In the genomic region with DNA sequence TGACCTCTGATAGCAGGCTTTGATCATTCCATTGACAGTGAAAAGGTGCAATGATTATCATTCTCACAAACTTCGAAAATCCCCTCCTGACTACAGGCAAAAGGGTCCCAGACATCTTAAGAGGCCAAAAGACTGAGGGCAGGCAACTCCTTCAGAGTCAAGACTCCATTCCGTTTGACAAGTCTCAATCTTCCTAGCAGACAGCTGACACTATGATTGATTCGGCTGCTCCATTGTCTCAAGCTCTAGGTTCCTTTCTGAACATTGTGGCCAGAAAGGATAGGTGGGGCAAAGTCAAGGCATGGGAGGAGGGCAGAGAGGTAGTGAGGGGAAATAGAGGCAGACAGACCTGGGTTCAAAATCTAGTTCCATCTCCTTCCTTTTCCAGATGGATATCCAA, we compare ENCODE assay signal across 37 cellular contexts.
"Had no signal": no experiment of that assay in that cellular context is flagged by ENCODE, and none has a peak within 500 bp of the region (broad histone marks: within the 10 kb centered on the region; RNA-seq: fewer than 3 reads in every experiment).

No MANE protein-coding gene starts in this region.

- H3K4me3 Mint-ChIP-seq: activated B cell treated with CpG ODN at 0.5 μM for 24 hours; activated CD4-positive, alpha-beta memory T cell treated with anti-CD3 and anti-CD28 coated beads for 36 hours; activated CD4-positive, alpha-beta T cell treated with anti-CD3 and anti-CD28 coated beads, Interleukin-2, amount 10 ng/mL, durations not matched to agents 24 days and 14 days; activated CD8-positive, alpha-beta memory T cell treated with anti-CD3 and anti-CD28 coated beads, Interleukin-2, amount 10 ng/mL, durations not matched to agents 7 days and 5 days; activated CD8-positive, alpha-beta T cell treated with anti-CD3 and anti-CD28 coated beads, Interleukin-2, amount 10 ng/mL, durations not matched to agents 7 days and 5 days; activated naive CD4-positive, alpha-beta T cell treated with anti-CD3 and anti-CD28 coated beads, Interleukin-2, amount 10 ng/mL, durations not matched to agents 7 days and 5 days; activated naive CD4-positive, alpha-beta T cell treated with anti-CD3 and anti-CD28 coated beads, Interleukin-2, amount 50 U/mL, for 24 hours; activated naive CD8-positive, alpha-beta T cell; activated naive CD8-positive, alpha-beta T cell treated with anti-CD3 and anti-CD28 coated beads, Interleukin-2, amount 10 ng/mL, durations not matched to agents 7 days and 5 days; activated naive CD8-positive, alpha-beta T cell treated with anti-CD3 and anti-CD28 coated beads, Interleukin-2, amount 50 U/mL, for 24 hours; activated T-cell treated with anti-CD3 and anti-CD28 coated beads, Interleukin-2, amount 50 U/mL, for 24 hours; brain; central memory CD8-positive, alpha-beta T cell; T-helper 1 cell treated with Interleukin-12 subunit alpha and Interleukin-12 subunit beta and Interleukin-4 antibody, amounts not matched to agents 30 μg/mL and 1 μg/mL, for 36 hours; T-helper 2 cell treated with Interferon-gamma antibody and Interleukin-4, amounts not matched to agents 5 μg/mL and 100 μg/mL, for 36 hours had no signal

- H3K27ac Mint-ChIP-seq: activated B cell treated with CpG ODN at 0.5 μM for 24 hours; activated CD4-positive, alpha-beta memory T cell treated with anti-CD3 and anti-CD28 coated beads for 36 hours; activated CD4-positive, alpha-beta T cell treated with anti-CD3 and anti-CD28 coated beads, Interleukin-2, amount 10 ng/mL, durations not matched to agents 24 days and 14 days; activated CD8-positive, alpha-beta memory T cell treated with anti-CD3 and anti-CD28 coated beads, Interleukin-2, amount 10 ng/mL, durations not matched to agents 7 days and 5 days; activated CD8-positive, alpha-beta T cell treated with anti-CD3 and anti-CD28 coated beads, Interleukin-2, amount 10 ng/mL, durations not matched to agents 7 days and 5 days; activated naive CD4-positive, alpha-beta T cell treated with anti-CD3 and anti-CD28 coated beads, Interleukin-2, amount 10 ng/mL, durations not matched to agents 7 days and 5 days; activated naive CD4-positive, alpha-beta T cell treated with anti-CD3 and anti-CD28 coated beads, Interleukin-2, amount 50 U/mL, for 24 hours; activated naive CD8-positive, alpha-beta T cell; activated naive CD8-positive, alpha-beta T cell treated with anti-CD3 and anti-CD28 coated beads, Interleukin-2, amount 10 ng/mL, durations not matched to agents 7 days and 5 days; activated naive CD8-positive, alpha-beta T cell treated with anti-CD3 and anti-CD28 coated beads, Interleukin-2, amount 50 U/mL, for 24 hours; activated T-cell treated with anti-CD3 and anti-CD28 coated beads, Interleukin-2, amount 50 U/mL, for 24 hours; activated T-helper 2 cell treated with anti-CD3 and anti-CD28 coated beads, Interferon-gamma antibody, Interleukin-2, Interleukin-4, amounts not matched to agents 10 μg/mL and 5 μg/mL and 100 μg/mL, durations not matched to agents 14 hours and 24 hours and 36 hours; brain; T-helper 1 cell treated with Interleukin-12 subunit alpha and Interleukin-12 subunit beta and Interleukin-4 antibody, amounts not matched to agents 30 μg/mL and 1 μg/mL, for 36 hours; T-helper 2 cell treated with Interferon-gamma antibody and Interleukin-4, amounts not matched to agents 5 μg/mL and 100 μg/mL, for 36 hours had no signal

- ATAC-seq: activated CD8-positive, alpha-beta memory T cell treated with anti-CD3 and anti-CD28 coated beads, Interleukin-2, amount 10 ng/mL, durations not matched to agents 7 days and 5 days; activated CD8-positive, alpha-beta T cell treated with anti-CD3 and anti-CD28 coated beads, Interleukin-2, amount 10 ng/mL, durations not matched to agents 7 days and 5 days; activated naive CD8-positive, alpha-beta T cell treated with anti-CD3 and anti-CD28 coated beads, Interleukin-2, amount 50 U/mL, for 24 hours had no signal

- H3K4me1 ChIP-seq: ascending aorta had no signal

- H3K4me1 Mint-ChIP-seq: activated B cell treated with CpG ODN at 0.5 μM for 24 hours; activated CD4-positive, alpha-beta T cell treated with anti-CD3 and anti-CD28 coated beads, Interleukin-2, amount 10 ng/mL, durations not matched to agents 24 days and 14 days; activated CD8-positive, alpha-beta memory T cell treated with anti-CD3 and anti-CD28 coated beads, Interleukin-2, amount 10 ng/mL, durations not matched to agents 7 days and 5 days; activated naive CD4-positive, alpha-beta T cell treated with anti-CD3 and anti-CD28 coated beads, Interleukin-2, amount 10 ng/mL, durations not matched to agents 7 days and 5 days; activated naive CD4-positive, alpha-beta T cell treated with anti-CD3 and anti-CD28 coated beads, Interleukin-2, amount 50 U/mL, for 24 hours; activated naive CD8-positive, alpha-beta T cell treated with anti-CD3 and anti-CD28 coated beads, Interleukin-2, amount 10 ng/mL, durations not matched to agents 7 days and 5 days; activated naive CD8-positive, alpha-beta T cell treated with anti-CD3 and anti-CD28 coated beads, Interleukin-2, amount 50 U/mL, for 24 hours; brain; central memory CD8-positive, alpha-beta T cell had no signal

- H3K36me3 Mint-ChIP-seq: activated CD4-positive, alpha-beta memory T cell treated with anti-CD3 and anti-CD28 coated beads for 36 hours; activated CD8-positive, alpha-beta memory T cell treated with anti-CD3 and anti-CD28 coated beads, Interleukin-2, amount 10 ng/mL, durations not matched to agents 7 days and 5 days; activated naive CD4-positive, alpha-beta T cell treated with anti-CD3 and anti-CD28 coated beads, Interleukin-2, amount 10 ng/mL, durations not matched to agents 7 days and 5 days; activated naive CD4-positive, alpha-beta T cell treated with anti-CD3 and anti-CD28 coated beads, Interleukin-2, amount 50 U/mL, for 24 hours; activated naive CD8-positive, alpha-beta T cell; activated naive CD8-positive, alpha-beta T cell treated with anti-CD3 and anti-CD28 coated beads, Interleukin-2, amount 10 ng/mL, durations not matched to agents 7 days and 5 days; brain had no signal

- H3K27me3 ChIP-seq: ascending aorta, cardiac muscle cell had no signal

- H3K27ac ChIP-seq: ascending aorta, cardiac muscle cell, VCaP had no signal

- FAIRE-seq: bronchial epithelial cell, TTC549 had no signal

- H3K9me3 Mint-ChIP-seq: activated B cell treated with CpG ODN at 0.5 μM for 24 hours; activated CD4-positive, alpha-beta memory T cell treated with anti-CD3 and anti-CD28 coated beads for 36 hours; activated naive CD4-positive, alpha-beta T cell treated with anti-CD3 and anti-CD28 coated beads, Interleukin-2, amount 10 ng/mL, durations not matched to agents 7 days and 5 days; activated naive CD4-positive, alpha-beta T cell treated with anti-CD3 and anti-CD28 coated beads, Interleukin-2, amount 50 U/mL, for 24 hours; activated naive CD8-positive, alpha-beta T cell treated with anti-CD3 and anti-CD28 coated beads, Interleukin-2, amount 10 ng/mL, durations not matched to agents 7 days and 5 days; activated naive CD8-positive, alpha-beta T cell treated with anti-CD3 and anti-CD28 coated beads, Interleukin-2, amount 50 U/mL, for 24 hours; activated T-cell treated with anti-CD3 and anti-CD28 coated beads, Interleukin-2, amount 50 U/mL, for 24 hours; activated T-helper 2 cell treated with anti-CD3 and anti-CD28 coated beads, Interferon-gamma antibody, Interleukin-2, Interleukin-4, amounts not matched to agents 10 μg/mL and 5 μg/mL and 100 μg/mL, durations not matched to agents 14 hours and 24 hours and 36 hours; central memory CD8-positive, alpha-beta T cell; T-helper 1 cell treated with Interleukin-12 subunit alpha and Interleukin-12 subunit beta and Interleukin-4 antibody, amounts not matched to agents 30 μg/mL and 1 μg/mL, for 36 hours; T-helper 2 cell treated with Interferon-gamma antibody and Interleukin-4, amounts not matched to agents 5 μg/mL and 100 μg/mL, for 36 hours had no signal

- H3K4me3 ChIP-seq: ascending aorta, cardiac muscle cell had no signal

- H3K9me3 ChIP-seq: ascending aorta had no signal

- H3K27me3 Mint-ChIP-seq: activated CD8-positive, alpha-beta memory T cell treated with anti-CD3 and anti-CD28 coated beads, Interleukin-2, amount 10 ng/mL, durations not matched to agents 7 days and 5 days; activated naive CD4-positive, alpha-beta T cell treated with anti-CD3 and anti-CD28 coated beads, Interleukin-2, amount 50 U/mL, for 24 hours; activated naive CD8-positive, alpha-beta T cell treated with anti-CD3 and anti-CD28 coated beads, Interleukin-2, amount 10 ng/mL, durations not matched to agents 7 days and 5 days; central memory CD8-positive, alpha-beta T cell had no signal

- H3K36me3 ChIP-seq: ascending aorta, cardiac muscle cell had no signal

- DNase-seq: activated B cell treated with CpG ODN at 0.5 μM for 24 hours; activated CD4-positive, alpha-beta memory T cell treated with anti-CD3 and anti-CD28 coated beads for 36 hours; activated CD4-positive, alpha-beta T cell treated with anti-CD3 and anti-CD28 coated beads for 4 hours; activated CD4-positive, alpha-beta T cell treated with anti-CD3 and anti-CD28 coated beads, Interleukin-2, amount 10 ng/mL, durations not matched to agents 24 days and 14 days; activated CD4-positive, alpha-beta T cell treated with anti-CD3 and anti-CD28 coated beads, Interleukin-2, amount 50 U/mL, for 1 hour; activated CD4-positive, alpha-beta T cell treated with anti-CD3 and anti-CD28 coated beads, Interleukin-2, amount 50 U/mL, for 4 hours; activated CD4-positive, CD25-positive, alpha-beta regulatory T cell treated with anti-CD3 and anti-CD28 coated beads, Interleukin-2, amount 50 U/mL, for 72 hours; activated CD8-positive, alpha-beta memory T cell treated with anti-CD3 and anti-CD28 coated beads for 24 hours; activated CD8-positive, alpha-beta memory T cell treated with anti-CD3 and anti-CD28 coated beads, Interleukin-2, amount 10 ng/mL, durations not matched to agents 7 days and 5 days; activated CD8-positive, alpha-beta memory T cell treated with anti-CD3 and anti-CD28 coated beads, Interleukin-2, amount 50 U/mL, for 48 hours; activated CD8-positive, alpha-beta T cell treated with anti-CD3 and anti-CD28 coated beads, Interleukin-2, amount 10 ng/mL, durations not matched to agents 7 days and 5 days; activated effector memory CD4-positive, alpha-beta T cell treated with Interleukin-2 at 50 U/mL for 16 hours; activated gamma-delta T cell; activated naive CD4-positive, alpha-beta T cell treated with anti-CD3 and anti-CD28 coated beads, Interleukin-2, amount 10 ng/mL, durations not matched to agents 7 days and 5 days; activated naive CD4-positive, alpha-beta T cell treated with Interleukin-2 at 50 U/mL for 16 hours; activated naive CD8-positive, alpha-beta T cell treated with anti-CD3 and anti-CD28 coated beads, Interleukin-2, amount 10 ng/mL, durations not matched to agents 7 days and 5 days; activated naive CD8-positive, alpha-beta T cell treated with anti-CD3 and anti-CD28 coated beads, Interleukin-2, amount 50 U/mL, for 24 hours; activated T-cell treated with anti-CD3 and anti-CD28 coated beads, Interleukin-2, amount 50 U/mL, for 24 hours; activated T-cell treated with anti-CD3 and anti-CD28 coated beads, Interleukin-2, amount 50 U/mL, for 48 hours; amygdala; anterior cingulate cortex; caudate nucleus; T-helper 1 cell; T-helper 2 cell; T-helper 9 cell had no signal
